Comparison of ENCODE assay signal across 1 cellular context in the genomic region with DNA sequence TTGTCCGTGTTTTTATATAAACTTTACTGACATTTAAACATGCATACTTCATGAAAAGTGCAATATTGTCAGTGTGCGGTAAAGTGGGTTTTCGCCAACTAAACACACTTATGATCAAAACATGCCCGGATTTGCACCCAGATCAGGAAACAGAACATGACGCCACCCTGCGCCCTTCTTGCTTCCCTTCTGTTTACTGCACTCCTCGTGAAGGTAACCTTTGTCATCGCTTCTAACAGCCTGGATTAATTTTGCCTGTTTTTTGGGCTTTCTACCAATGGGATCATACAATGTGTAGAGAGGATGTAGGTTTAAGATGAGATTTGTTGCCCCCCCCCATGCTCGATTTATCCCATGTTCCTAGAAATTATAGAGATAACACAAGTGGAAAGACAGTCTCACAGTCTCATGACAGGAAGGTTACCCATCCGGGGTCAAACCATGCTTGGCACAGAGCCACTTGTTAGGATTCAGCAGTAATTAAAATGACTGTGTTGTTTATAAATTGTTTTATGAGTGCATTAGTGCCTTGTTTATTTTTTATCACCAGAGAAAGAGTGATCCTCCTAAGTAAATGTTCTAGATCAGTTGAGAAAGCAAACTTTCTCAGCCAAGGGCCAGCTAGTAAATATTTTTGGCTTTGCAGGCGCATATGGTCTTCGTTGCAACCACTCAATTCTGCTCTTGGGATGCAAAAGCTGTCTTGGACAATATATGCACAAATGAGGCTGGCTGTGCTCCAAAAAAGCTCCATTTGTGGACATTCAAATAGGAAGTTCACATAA.
A peak's percentile ranks its signal among the peaks of the same experiment; 100 is the strongest.
TF ChIP-seq lines count a peak whose summit lies in the region.

No MANE protein-coding gene starts in this region.

TF ChIP-seq in HEK293, 187 proteins besides CTCF, POLR2A, EP300 and RAD21 (continued from another document):
- TF ChIP-seq PRDM4 (tag by site-specific recombination; IDR thresholded peaks at IDR 0.05), result 0 out of 2 replicates have a peak, but pooled peaks have one; percentile 24
- TF ChIP-seq ZEB2 (tag by site-specific recombination; IDR thresholded peaks at IDR 0.05), result 0 out of 2 replicates have a peak, but pooled peaks have one; percentile 31
- no peak for TF ChIP-seq ZFHX2 (tag by site-specific recombination; conservative IDR thresholded peaks at IDR 0.05)
- TF ChIP-seq OSR2 (tag by site-specific recombination; IDR thresholded peaks at IDR 0.05), result peak; percentile 65; the same call in 1 of the 2 replicates
- TF ChIP-seq ZNF558 (tag by site-specific recombination; IDR thresholded peaks at IDR 0.05), result 0 out of 2 replicates have a peak, but pooled peaks have one; percentile 34
- peak; percentile 51; the same call in 1 of the 2 replicates for TF ChIP-seq TSHZ1 (tag by site-specific recombination; IDR thresholded peaks at IDR 0.05; ENCODE audit: borderline replicate concordance)
- TF ChIP-seq ZSCAN30 (tag by site-specific recombination; IDR thresholded peaks at IDR 0.05), result no peak
- TF ChIP-seq ZBTB17 (tag by site-specific recombination; IDR thresholded peaks at IDR 0.05), result peak; percentile 49; the same call in 1 of the 2 replicates
- peak; percentile 63; the same call in 1 of the 2 replicates for TF ChIP-seq ZNF561 (tag by site-specific recombination; IDR thresholded peaks at IDR 0.05; ENCODE audit: borderline replicate concordance)
- peak; percentile 27; the same call in 1 of the 2 replicates for TF ChIP-seq TRIM28 (IDR thresholded peaks at IDR 0.05; ENCODE audit: borderline replicate concordance, low read length)
- TF ChIP-seq, protein P1, sequence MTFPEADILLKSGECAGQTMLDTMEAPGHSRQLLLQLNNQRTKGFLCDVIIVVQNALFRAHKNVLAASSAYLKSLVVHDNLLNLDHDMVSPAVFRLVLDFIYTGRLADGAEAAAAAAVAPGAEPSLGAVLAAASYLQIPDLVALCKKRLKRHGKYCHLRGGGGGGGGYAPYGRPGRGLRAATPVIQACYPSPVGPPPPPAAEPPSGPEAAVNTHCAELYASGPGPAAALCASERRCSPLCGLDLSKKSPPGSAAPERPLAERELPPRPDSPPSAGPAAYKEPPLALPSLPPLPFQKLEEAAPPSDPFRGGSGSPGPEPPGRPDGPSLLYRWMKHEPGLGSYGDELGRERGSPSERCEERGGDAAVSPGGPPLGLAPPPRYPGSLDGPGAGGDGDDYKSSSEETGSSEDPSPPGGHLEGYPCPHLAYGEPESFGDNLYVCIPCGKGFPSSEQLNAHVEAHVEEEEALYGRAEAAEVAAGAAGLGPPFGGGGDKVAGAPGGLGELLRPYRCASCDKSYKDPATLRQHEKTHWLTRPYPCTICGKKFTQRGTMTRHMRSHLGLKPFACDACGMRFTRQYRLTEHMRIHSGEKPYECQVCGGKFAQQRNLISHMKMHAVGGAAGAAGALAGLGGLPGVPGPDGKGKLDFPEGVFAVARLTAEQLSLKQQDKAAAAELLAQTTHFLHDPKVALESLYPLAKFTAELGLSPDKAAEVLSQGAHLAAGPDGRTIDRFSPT (tag by site-specific recombination; IDR thresholded peaks at IDR 0.05), result no peak
- peak; percentile 82 for TF ChIP-seq FEZF1 (tag by site-specific recombination; IDR thresholded peaks at IDR 0.05)
- peak; percentile 82 for TF ChIP-seq WT1 (tag by site-specific recombination; IDR thresholded peaks at IDR 0.05)
- no peak for TF ChIP-seq ZNF26 (tag by site-specific recombination; IDR thresholded peaks at IDR 0.05)
